Comparison of ENCODE assay signal across 1 cellular context in the genomic region with DNA sequence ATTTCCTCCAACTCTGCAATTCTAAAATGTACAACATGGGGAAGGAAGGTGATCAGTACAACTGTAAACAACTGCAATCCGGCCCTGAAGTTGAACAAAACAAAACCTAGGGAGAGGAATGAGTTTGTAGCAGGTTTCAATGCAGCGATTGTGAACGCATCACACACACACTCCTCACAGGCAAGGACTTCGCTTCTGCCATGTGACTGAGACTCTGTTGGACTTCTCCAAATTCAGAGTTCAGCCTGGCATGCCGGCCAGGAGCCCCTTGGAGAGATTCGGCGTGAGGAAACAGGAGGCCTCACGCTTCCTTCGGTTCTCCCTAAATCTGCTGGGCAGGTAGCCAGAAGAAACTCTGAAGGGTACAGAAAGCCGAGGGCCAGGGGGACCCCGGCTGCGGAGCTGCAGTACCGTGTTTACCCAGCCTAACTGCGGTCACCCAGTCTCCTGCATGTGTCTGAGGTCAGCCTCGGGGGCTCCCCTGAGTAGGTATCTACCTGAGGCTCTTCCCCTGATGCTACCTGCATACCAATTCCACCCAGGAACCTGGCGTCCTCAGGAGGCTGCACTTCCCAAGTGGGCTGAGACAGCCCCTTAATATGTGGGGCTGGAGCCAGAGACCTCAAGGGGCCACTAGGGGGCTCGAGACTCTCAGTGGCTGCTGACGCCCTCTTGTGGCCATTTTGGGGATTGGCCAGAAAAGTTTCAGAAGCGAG.
TF ChIP-seq lines count a peak whose summit lies in the region.

No MANE protein-coding gene starts in this region.

TF ChIP-seq in HEK293, 187 proteins besides CTCF, POLR2A, EP300 and RAD21 (continued from another document):
- TF ChIP-seq, protein P1, sequence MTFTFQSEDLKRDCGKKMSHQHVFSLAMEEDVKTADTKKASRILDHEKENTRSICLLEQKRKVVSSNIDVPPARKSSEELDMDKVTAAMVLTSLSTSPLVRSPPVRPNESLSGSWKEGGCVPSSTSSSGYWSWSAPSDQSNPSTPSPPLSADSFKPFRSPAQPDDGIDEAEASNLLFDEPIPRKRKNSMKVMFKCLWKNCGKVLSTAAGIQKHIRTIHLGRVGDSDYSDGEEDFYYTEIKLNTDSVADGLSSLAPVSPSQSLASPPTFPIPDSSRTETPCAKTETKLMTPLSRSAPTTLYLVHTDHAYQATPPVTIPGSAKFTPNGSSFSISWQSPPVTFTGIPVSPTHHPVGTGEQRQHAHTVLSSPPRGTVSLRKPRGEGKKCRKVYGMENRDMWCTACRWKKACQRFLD (tag by site-specific recombination; IDR thresholded peaks at IDR 0.05), result no peak
- TF ChIP-seq, protein P2, sequence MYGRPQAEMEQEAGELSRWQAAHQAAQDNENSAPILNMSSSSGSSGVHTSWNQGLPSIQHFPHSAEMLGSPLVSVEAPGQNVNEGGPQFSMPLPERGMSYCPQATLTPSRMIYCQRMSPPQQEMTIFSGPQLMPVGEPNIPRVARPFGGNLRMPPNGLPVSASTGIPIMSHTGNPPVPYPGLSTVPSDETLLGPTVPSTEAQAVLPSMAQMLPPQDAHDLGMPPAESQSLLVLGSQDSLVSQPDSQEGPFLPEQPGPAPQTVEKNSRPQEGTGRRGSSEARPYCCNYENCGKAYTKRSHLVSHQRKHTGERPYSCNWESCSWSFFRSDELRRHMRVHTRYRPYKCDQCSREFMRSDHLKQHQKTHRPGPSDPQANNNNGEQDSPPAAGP (tag by site-specific recombination; IDR thresholded peaks at IDR 0.05), result no peak
- no peak for TF ChIP-seq ZFP37 (tag by site-specific recombination; IDR thresholded peaks at IDR 0.05)
- TF ChIP-seq KLF9 (tag by site-specific recombination; IDR thresholded peaks at IDR 0.05; ENCODE audit: low read depth), result no peak
- TF ChIP-seq ZBTB48 (tag by site-specific recombination; IDR thresholded peaks at IDR 0.05), result peak; percentile 91
